In the genomic region with DNA sequence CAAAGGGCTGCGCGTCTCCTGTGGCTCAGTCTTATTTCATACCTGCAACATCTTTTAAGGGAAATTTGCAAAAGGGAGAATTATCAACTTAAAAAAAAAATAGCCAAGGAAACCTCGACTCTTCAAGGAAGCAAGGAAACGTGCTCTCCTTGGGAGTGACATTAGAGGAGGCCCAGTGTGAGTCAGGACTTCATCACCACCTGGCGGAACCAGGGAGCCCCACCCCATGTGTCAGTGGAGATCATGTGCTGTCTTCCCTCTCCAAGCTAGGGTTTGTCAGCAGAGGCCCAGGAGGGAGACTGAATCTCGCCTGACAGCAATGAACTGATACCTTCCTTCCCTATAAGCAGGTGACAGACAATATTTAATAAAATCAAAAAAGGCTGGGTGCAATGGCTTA, we compare ENCODE assay signal across 14 cellular contexts. TPM values are rescaled to one million over a fixed set of nuclear protein-coding genes. Genes with fewer than 3 reads are reported as not detected.
DNase-seq lines count a peak whose midpoint lies in the region; ATAC-seq and TF ChIP-seq lines count a peak whose summit lies in the region.
"Had no signal": no experiment of that assay in that cellular context is flagged by ENCODE, and none has a peak within 500 bp of the region (broad histone marks: within the 10 kb centered on the region; RNA-seq: fewer than 3 reads in every experiment).

No MANE protein-coding gene starts in this region.

- peak overlapping the region; percentile 1 for H3K27ac ChIP-seq in RWPE2 (ENCODE audit: poor library complexity, severe bottlenecking)
- no peak overlapping the region for H3K27ac ChIP-seq in heart right ventricle

- intact Hi-C loops in heart right ventricle (cut with DNase I) = no loop called here

- ATAC-seq in RWPE2 (ENCODE audit: low read depth) (peak; percentile 99), heart right ventricle (no peak), HG02870 (IDR thresholded peaks at IDR 0.05; ENCODE audit: unreplicated experiment) (no peak)

- 91 to 92% methylated on average over 6 of the region's 6 CpGs for WGBS in heart right ventricle, 2 donors

- H3K27me3 ChIP-seq in RWPE2 (ENCODE audit: insufficient read depth, poor library complexity, severe bottlenecking) (no peaks in the 10 kb centered on the region), heart right ventricle (no peaks in the 10 kb centered on the region)
- H3K27me3 ChIP-seq: neutrophil had no signal

- H3K4me3 ChIP-seq in RWPE2 (ENCODE audit: severe bottlenecking) (no peak overlapping the region), heart right ventricle (no peak overlapping the region)

- DNase-seq in HFFc6 (peak; percentile 47), RWPE2 (ENCODE audit: low spot score) (peak; percentile 79), glomerular visceral epithelial cell (ENCODE audit: extremely low spot score) (peak; percentile 67), type B pancreatic cell (ENCODE audit: extremely low spot score, unreplicated experiment) (no peak), heart right ventricle (no peak)
- no peak for DNase-seq in activated CD8-positive, alpha-beta memory T cell treated with anti-CD3 and anti-CD28 coated beads for 24 hours
- DNase-seq: activated CD4-positive, alpha-beta T cell treated with anti-CD3 and anti-CD28 coated beads for 1 hour; activated T-cell treated with anti-CD3 and anti-CD28 coated beads, Interleukin-2, amount 50 U/mL, for 72 hours; effector memory CD4-positive, alpha-beta T cell; NCI-H2171; NK-92 treated with Interleukin-12 subunit alpha and Interleukin-12 subunit beta, amount 100 ng/mL, for 24 hours; substantia nigra had no signal

- H3K36me3 ChIP-seq in RWPE2 (ENCODE audit: low read depth) (no peaks in the 10 kb centered on the region), heart right ventricle (peaks cover 0 to 26% (median 0%) of the 10 kb centered on the region in 9 donors)
- H3K36me3 ChIP-seq: neutrophil had no signal

- H3K4me1 ChIP-seq in RWPE2 (ENCODE audit: insufficient read depth, poor library complexity, severe bottlenecking) (peaks cover 25% of the 10 kb centered on the region), heart right ventricle (peaks cover 0 to 42% (median 18%) of the 10 kb centered on the region in 9 donors)

- TF ChIP-seq CTCF in HFFc6 (IDR thresholded peaks at IDR 0.05) (no peak), RWPE2 (IDR thresholded peaks at IDR 0.05; ENCODE audit: poor library complexity, severe bottlenecking) (no peak), type B pancreatic cell (conservative IDR thresholded peaks at IDR 0.05) (no peak), heart right ventricle (IDR thresholded peaks at IDR 0.05) (no peak)

- peak overlapping the region; percentile 64 for H3K27ac Mint-ChIP-seq in HFFc6
- H3K27ac Mint-ChIP-seq in type B pancreatic cell = peak overlapping the region; percentile 56

- H3K4me3 Mint-ChIP-seq in HFFc6 (no peak overlapping the region), type B pancreatic cell (no peak overlapping the region)

- no peaks in the 10 kb centered on the region for H3K9me3 ChIP-seq in RWPE2 (ENCODE audit: severe bottlenecking)
- no peaks in the 10 kb centered on the region for H3K9me3 ChIP-seq in heart right ventricle
- H3K9me3 ChIP-seq: neutrophil had no signal

- H3K9me3 Mint-ChIP-seq in HFFc6 (no peaks in the 10 kb centered on the region), type B pancreatic cell (no peaks in the 10 kb centered on the region)

- H3K4me1 Mint-ChIP-seq in HFFc6 (ENCODE audit: low read depth) (peaks cover 33% of the 10 kb centered on the region), type B pancreatic cell (ENCODE audit: unreplicated experiment) (peaks cover 20% of the 10 kb centered on the region)

- H3K27me3 Mint-ChIP-seq in HFFc6 (ENCODE audit: insufficient read depth) (no peaks in the 10 kb centered on the region), type B pancreatic cell (no peaks in the 10 kb centered on the region)

- H3K36me3 Mint-ChIP-seq in HFFc6 (ENCODE audit: low read depth) = peaks cover 13% of the 10 kb centered on the region
- peaks cover 20% of the 10 kb centered on the region for H3K36me3 Mint-ChIP-seq in type B pancreatic cell

RNA-seq across cellular contexts. Expression of a gene that starts 28.9 kb away (rescaled TPM):
- total RNA-seq in HFFc6 (2021; fragmentation: NEBNext Ultra II Directional; extraction: Animal tissue kit (Norgen Biotek cat#: 25700)) = 10 to 100 TPM; 48.2 to 69.3 (median 49.4) TPM
- total RNA-seq in type B pancreatic cell (ENCODE audit: low replicate concordance) = 122 and 153 TPM in 2 replicates
- total RNA-seq in heart right ventricle = 100 to 1,000 TPM in 1 of 10 donors, 10 to 100 TPM in 9; 37.3 to 203 (median 59.3) TPM
- 100 to 1,000 TPM; 104 to 185 TPM for polyA plus RNA-seq in heart right ventricle

RNA-seq across cellular contexts. Expression of a gene that starts 50.5 kb away (rescaled TPM):
- 10 to 100 TPM; 35.5 to 47.3 (median 37.2) TPM for total RNA-seq in HFFc6 (2021; fragmentation: NEBNext Ultra II Directional; extraction: Animal tissue kit (Norgen Biotek cat#: 25700))
- 22.5 and 37.1 TPM in 2 replicates for total RNA-seq in type B pancreatic cell (ENCODE audit: low replicate concordance)
- total RNA-seq in heart right ventricle = 100 to 1,000 TPM; 132 to 192 (median 149) TPM
- polyA plus RNA-seq in heart right ventricle = 100 to 1,000 TPM; 179 to 220 TPM

Comparison
In these comparisons a context has a peak if more than half of its experiments do, and no peak if none do; other contexts are left out.
1. DNase-seq: peak in HFFc6 (single experiment), RWPE2 (single experiment) and glomerular visceral epithelial cell (single experiment); none in type B pancreatic cell (single experiment), heart right ventricle (0 of 2) and activated CD8-positive, alpha-beta memory T cell treated with anti-CD3 and anti-CD28 coated beads for 24 hours (single experiment).